In genomic region chr1:219173434-219173757, GRCh38 we compare ENCODE assay signal across 8 cellular contexts. TPM values are rescaled to one million over a fixed set of nuclear protein-coding genes. Genes with fewer than 3 reads are reported as not detected.
DNase-seq lines count a peak whose midpoint lies in the region; ATAC-seq and TF ChIP-seq lines count a peak whose summit lies in the region.

No MANE protein-coding gene starts in this region.

- peak overlapping the region; percentile 75 to 89 for H3K4me3 ChIP-seq in neutrophil (ENCODE audit: low read depth in 1 of 2, low read length in 1 of 2)

- peak overlapping the region; percentile 98 for H3K4me3 Mint-ChIP-seq in T-helper 1 cell treated with Interleukin-12 subunit alpha and Interleukin-12 subunit beta and Interleukin-4 antibody, amounts not matched to agents 30 μg/mL and 1 μg/mL, for 36 hours
- H3K4me3 Mint-ChIP-seq in chondrocyte (ENCODE audit: unreplicated experiment), result peak overlapping the region; percentile 93

- no peaks in the 10 kb centered on the region for H3K9me3 ChIP-seq in neutrophil

- peaks cover 5% of the 10 kb centered on the region for H3K9me3 Mint-ChIP-seq in T-helper 1 cell treated with Interleukin-12 subunit alpha and Interleukin-12 subunit beta and Interleukin-4 antibody, amounts not matched to agents 30 μg/mL and 1 μg/mL, for 36 hours
- no peaks in the 10 kb centered on the region for H3K9me3 Mint-ChIP-seq in chondrocyte (ENCODE audit: low read depth)

- peak; percentile 9 for ATAC-seq in HG03571 (IDR thresholded peaks at IDR 0.05; ENCODE audit: unreplicated experiment)

- peak overlapping the region; percentile 97 for H3K27ac Mint-ChIP-seq in T-helper 1 cell treated with Interleukin-12 subunit alpha and Interleukin-12 subunit beta and Interleukin-4 antibody, amounts not matched to agents 30 μg/mL and 1 μg/mL, for 36 hours
- H3K27ac Mint-ChIP-seq in chondrocyte (ENCODE audit: unreplicated experiment), result peak overlapping the region; percentile 97

- DNase-seq in T-helper 1 cell (no peak), chondrocyte (ENCODE audit: low spot score) (no peak), putamen (ENCODE audit: low spot score) (no peak), NCI-H1048 (lab: John Stamatoyannopoulos, UW) (no peak), NOMO-1 treated with DMSO at 0.1 percent for 48 hours (lab: John Stamatoyannopoulos, UW; ENCODE audit: unreplicated experiment) (no peak)

- H3K27ac ChIP-seq in neutrophil, result peak overlapping the region; percentile 82

- H3K36me3 ChIP-seq in neutrophil, result no peaks in the 10 kb centered on the region

- TF ChIP-seq CTCF in chondrocyte (IDR thresholded peaks at IDR 0.05) (no peak), neutrophil (IDR thresholded peaks at IDR 0.05) (no peak)

- H3K27me3 ChIP-seq in neutrophil, result no peaks in the 10 kb centered on the region

- H3K4me1 ChIP-seq in neutrophil (ENCODE audit: control insufficient read depth in 1 of 2, insufficient read depth in 1 of 2, low read depth in 1 of 2, low read length in 1 of 2), result peaks cover 13 to 22% of the 10 kb centered on the region in 2 experiments

- peaks cover 13% of the 10 kb centered on the region for H3K36me3 Mint-ChIP-seq in T-helper 1 cell treated with Interleukin-12 subunit alpha and Interleukin-12 subunit beta and Interleukin-4 antibody, amounts not matched to agents 30 μg/mL and 1 μg/mL, for 36 hours (ENCODE audit: low read depth)
- H3K36me3 Mint-ChIP-seq in chondrocyte (ENCODE audit: low read depth), result no peaks in the 10 kb centered on the region

- no peaks in the 10 kb centered on the region for H3K27me3 Mint-ChIP-seq in T-helper 1 cell treated with Interleukin-12 subunit alpha and Interleukin-12 subunit beta and Interleukin-4 antibody, amounts not matched to agents 30 μg/mL and 1 μg/mL, for 36 hours (ENCODE audit: low read depth)
- no peaks in the 10 kb centered on the region for H3K27me3 Mint-ChIP-seq in chondrocyte (ENCODE audit: low read depth)

- H3K4me1 Mint-ChIP-seq in T-helper 1 cell treated with Interleukin-12 subunit alpha and Interleukin-12 subunit beta and Interleukin-4 antibody, amounts not matched to agents 30 μg/mL and 1 μg/mL, for 36 hours (ENCODE audit: low read depth), result peaks cover 29% of the 10 kb centered on the region
- peaks cover 37% of the 10 kb centered on the region for H3K4me1 Mint-ChIP-seq in chondrocyte (ENCODE audit: low read depth)

RNA-seq across cellular contexts. Expression of gene LYPLAL1, which starts 0.3 kb away (rescaled TPM):
- total RNA-seq in chondrocyte, result 16.6 to 21.0 TPM (median 17.9 TPM) in 3 replicates
